ENCODE assay signal across 1 cellular context in the genomic region with DNA sequence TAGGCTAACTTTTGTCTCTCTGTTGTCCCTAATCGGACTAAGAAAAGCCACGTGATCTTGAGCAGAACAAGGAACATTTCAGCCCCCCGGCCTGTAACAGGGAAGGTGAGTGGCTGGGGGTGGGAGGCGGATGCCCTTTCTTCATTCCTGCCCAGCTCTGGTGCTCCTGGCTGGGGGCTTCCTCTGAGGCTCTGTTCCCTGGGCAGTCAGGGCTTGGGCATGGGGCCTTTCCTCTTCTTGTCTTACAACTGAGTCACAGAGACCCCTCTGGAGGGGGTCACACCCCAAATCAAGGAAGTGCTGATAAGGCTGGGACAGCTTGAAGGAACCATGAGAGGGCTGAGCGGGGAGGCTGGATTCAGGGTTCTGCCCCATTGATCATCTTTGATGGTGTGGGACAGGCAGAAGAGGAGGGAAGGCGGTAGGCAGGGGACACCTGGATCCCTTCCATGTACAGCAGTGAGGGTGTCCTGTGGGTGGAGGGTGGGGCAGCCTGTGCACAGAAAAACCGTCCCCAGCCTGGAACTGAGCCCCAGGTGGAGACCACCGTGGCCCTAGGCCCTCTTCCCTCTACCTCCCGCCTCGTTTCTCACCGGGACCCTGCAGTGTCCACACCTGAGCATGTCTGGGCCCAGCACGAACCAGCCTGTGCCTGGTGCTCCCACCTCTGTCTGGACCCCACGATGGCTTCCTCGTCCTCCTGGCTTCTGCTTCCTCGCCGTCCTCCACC.
TF ChIP-seq lines count a peak whose summit lies in the region.

No MANE protein-coding gene starts in this region.

TF ChIP-seq in IMR-90, 13 proteins besides CTCF, POLR2A, EP300 and RAD21 (continued from another document):
- TF ChIP-seq NFE2L2 (IDR thresholded peaks at IDR 0.05; ENCODE audit: low read depth, low read length) = no peak
